In the genomic region with DNA sequence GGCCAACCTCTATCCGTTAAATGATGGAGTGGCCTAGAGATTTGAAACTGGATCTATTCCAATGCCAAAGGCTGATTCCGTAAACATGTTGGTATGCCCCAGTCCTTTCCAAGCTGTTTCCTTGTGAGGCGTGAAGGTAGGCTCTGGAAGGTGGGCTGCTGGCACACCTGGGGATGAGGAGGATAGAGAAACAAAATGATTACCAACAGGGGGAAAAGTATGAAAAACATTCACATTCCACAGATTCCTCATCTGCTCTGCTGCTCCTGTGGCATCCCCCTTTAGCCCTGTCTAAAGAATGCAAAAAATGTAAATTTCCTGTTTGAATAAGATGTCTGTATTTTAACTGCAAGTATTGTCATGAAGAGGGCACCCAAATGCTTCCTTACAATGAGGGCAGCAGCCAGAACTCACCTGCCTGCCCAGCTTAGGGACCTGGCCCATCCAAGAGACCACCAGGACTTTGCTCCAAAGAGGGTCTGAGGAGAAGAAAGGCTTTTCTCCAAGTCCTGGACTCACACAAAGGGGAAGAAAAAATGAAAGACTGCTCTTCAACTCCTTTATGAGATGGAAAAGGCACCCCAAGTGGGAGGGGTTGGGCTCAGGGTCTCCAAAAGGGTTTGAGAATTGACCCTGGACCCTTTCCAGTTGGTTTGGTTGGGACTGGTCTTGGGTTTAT, we compare ENCODE assay signal across 2 cellular contexts.
TF ChIP-seq lines count a peak whose summit lies in the region.

No MANE protein-coding gene starts in this region.

TF ChIP-seq in IMR-90, 13 proteins besides CTCF, POLR2A, EP300 and RAD21:
- no peak for TF ChIP-seq CEBPB (IDR thresholded peaks at IDR 0.05; ENCODE audit: low read depth, low read length)
- TF ChIP-seq FOS (IDR thresholded peaks at IDR 0.05; ENCODE audit: low read depth, low read length) = no peak
- TF ChIP-seq NFE2L2 (IDR thresholded peaks at IDR 0.05; ENCODE audit: low read depth, low read length) = no peak
- no peak for TF ChIP-seq MXI1 (IDR thresholded peaks at IDR 0.05; ENCODE audit: borderline replicate concordance, low read depth, low read length)
- TF ChIP-seq MAFK (IDR thresholded peaks at IDR 0.05; ENCODE audit: low read depth, low read length) = no peak
- TF ChIP-seq MAZ (IDR thresholded peaks at IDR 0.05; ENCODE audit: borderline replicate concordance, low read depth, low read length) = no peak
- TF ChIP-seq, protein P1, sequence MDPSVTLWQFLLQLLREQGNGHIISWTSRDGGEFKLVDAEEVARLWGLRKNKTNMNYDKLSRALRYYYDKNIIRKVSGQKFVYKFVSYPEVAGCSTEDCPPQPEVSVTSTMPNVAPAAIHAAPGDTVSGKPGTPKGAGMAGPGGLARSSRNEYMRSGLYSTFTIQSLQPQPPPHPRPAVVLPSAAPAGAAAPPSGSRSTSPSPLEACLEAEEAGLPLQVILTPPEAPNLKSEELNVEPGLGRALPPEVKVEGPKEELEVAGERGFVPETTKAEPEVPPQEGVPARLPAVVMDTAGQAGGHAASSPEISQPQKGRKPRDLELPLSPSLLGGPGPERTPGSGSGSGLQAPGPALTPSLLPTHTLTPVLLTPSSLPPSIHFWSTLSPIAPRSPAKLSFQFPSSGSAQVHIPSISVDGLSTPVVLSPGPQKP (IDR thresholded peaks at IDR 0.05; ENCODE audit: borderline replicate concordance, low read depth, low read length) = no peak
- TF ChIP-seq, protein P2, sequence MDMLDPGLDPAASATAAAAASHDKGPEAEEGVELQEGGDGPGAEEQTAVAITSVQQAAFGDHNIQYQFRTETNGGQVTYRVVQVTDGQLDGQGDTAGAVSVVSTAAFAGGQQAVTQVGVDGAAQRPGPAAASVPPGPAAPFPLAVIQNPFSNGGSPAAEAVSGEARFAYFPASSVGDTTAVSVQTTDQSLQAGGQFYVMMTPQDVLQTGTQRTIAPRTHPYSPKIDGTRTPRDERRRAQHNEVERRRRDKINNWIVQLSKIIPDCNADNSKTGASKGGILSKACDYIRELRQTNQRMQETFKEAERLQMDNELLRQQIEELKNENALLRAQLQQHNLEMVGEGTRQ (IDR thresholded peaks at IDR 0.05; ENCODE audit: low read depth, low read length) = no peak
- TF ChIP-seq BHLHE40 (IDR thresholded peaks at IDR 0.05; ENCODE audit: low read depth, low read length) = no peak

TF ChIP-seq in H1, 55 proteins besides CTCF, POLR2A, EP300 and RAD21:
- TF ChIP-seq TCF12 (IDR thresholded peaks at IDR 0.05; ENCODE audit: low read depth, low read length) (peak; percentile 98), SRF (IDR thresholded peaks at IDR 0.05; ENCODE audit: low read depth, low read length) (peak; percentile 62), JUN (IDR thresholded peaks at IDR 0.05; ENCODE audit: low read depth, low read length) (no peak), CREB1 (IDR thresholded peaks at IDR 0.05) (0 out of 2 replicates have a peak, but pooled peaks have one; percentile 12), CTBP2 (IDR thresholded peaks at IDR 0.05; ENCODE audit: borderline replicate concordance, insufficient read depth, insufficient read length, low read length) (no peak), CHD2 (IDR thresholded peaks at IDR 0.05; ENCODE audit: low read length) (peak; percentile 38; the same call in 1 of the 2 replicates), RXRA (IDR thresholded peaks at IDR 0.05; ENCODE audit: insufficient read depth, low read depth, low read length) (no peak), YY1 (IDR thresholded peaks at IDR 0.05; ENCODE audit: low read depth, low read length) (peak; percentile 59), GTF2F1 (IDR thresholded peaks at IDR 0.05; ENCODE audit: borderline replicate concordance, low read depth, low read length) (0 out of 2 replicates have a peak, but pooled peaks have one; percentile 56), HDAC2 (IDR thresholded peaks at IDR 0.05; ENCODE audit: borderline replicate concordance in 1 of 2, low read depth in 2 of 2, low read length in 2 of 2) (peak; percentile 53 to 54; a peak in 2 of 4 replicates), SIRT6 (IDR thresholded peaks at IDR 0.05; ENCODE audit: low read length) (no peak), SIN3A (conservative IDR thresholded peaks at IDR 0.05 in 1 of 2, IDR thresholded peaks at IDR 0.05 in 1 of 2; ENCODE audit: low read depth in 1 of 2, low read length in 2 of 2) (0 out of 4 replicates have a peak, but pooled peaks have one; percentile 6 to 28), FOSL1 (IDR thresholded peaks at IDR 0.05; ENCODE audit: insufficient read depth, low read depth, low read length) (no peak), TAF1 (IDR thresholded peaks at IDR 0.05; ENCODE audit: low read depth, low read length) (peak; percentile 1; the same call in 1 of the 2 replicates), ASH2L (IDR thresholded peaks at IDR 0.05; ENCODE audit: low read length) (peak; percentile 51), SP1 (IDR thresholded peaks at IDR 0.05; ENCODE audit: low read depth, low read length) (peak; percentile 80; the same call in 1 of the 2 replicates), NANOG (IDR thresholded peaks at IDR 0.05; ENCODE audit: insufficient read depth, low read depth, low read length, poor library complexity, severe bottlenecking) (peak; percentile 84), NRF1 (IDR thresholded peaks at IDR 0.05; ENCODE audit: low read depth, low read length) (no peak), POU5F1 (IDR thresholded peaks at IDR 0.05; ENCODE audit: low read depth, low read length) (peak; percentile 85), KDM1A (IDR thresholded peaks at IDR 0.05; ENCODE audit: borderline replicate concordance, low read length) (0 out of 2 replicates have a peak, but pooled peaks have one; percentile 67), TEAD4 (IDR thresholded peaks at IDR 0.05; ENCODE audit: low read depth, low read length) (peak; percentile 98), EGR1 (IDR thresholded peaks at IDR 0.05; ENCODE audit: borderline replicate concordance, low read depth, low read length) (peak; percentile 41)
- TF ChIP-seq, protein P3, sequence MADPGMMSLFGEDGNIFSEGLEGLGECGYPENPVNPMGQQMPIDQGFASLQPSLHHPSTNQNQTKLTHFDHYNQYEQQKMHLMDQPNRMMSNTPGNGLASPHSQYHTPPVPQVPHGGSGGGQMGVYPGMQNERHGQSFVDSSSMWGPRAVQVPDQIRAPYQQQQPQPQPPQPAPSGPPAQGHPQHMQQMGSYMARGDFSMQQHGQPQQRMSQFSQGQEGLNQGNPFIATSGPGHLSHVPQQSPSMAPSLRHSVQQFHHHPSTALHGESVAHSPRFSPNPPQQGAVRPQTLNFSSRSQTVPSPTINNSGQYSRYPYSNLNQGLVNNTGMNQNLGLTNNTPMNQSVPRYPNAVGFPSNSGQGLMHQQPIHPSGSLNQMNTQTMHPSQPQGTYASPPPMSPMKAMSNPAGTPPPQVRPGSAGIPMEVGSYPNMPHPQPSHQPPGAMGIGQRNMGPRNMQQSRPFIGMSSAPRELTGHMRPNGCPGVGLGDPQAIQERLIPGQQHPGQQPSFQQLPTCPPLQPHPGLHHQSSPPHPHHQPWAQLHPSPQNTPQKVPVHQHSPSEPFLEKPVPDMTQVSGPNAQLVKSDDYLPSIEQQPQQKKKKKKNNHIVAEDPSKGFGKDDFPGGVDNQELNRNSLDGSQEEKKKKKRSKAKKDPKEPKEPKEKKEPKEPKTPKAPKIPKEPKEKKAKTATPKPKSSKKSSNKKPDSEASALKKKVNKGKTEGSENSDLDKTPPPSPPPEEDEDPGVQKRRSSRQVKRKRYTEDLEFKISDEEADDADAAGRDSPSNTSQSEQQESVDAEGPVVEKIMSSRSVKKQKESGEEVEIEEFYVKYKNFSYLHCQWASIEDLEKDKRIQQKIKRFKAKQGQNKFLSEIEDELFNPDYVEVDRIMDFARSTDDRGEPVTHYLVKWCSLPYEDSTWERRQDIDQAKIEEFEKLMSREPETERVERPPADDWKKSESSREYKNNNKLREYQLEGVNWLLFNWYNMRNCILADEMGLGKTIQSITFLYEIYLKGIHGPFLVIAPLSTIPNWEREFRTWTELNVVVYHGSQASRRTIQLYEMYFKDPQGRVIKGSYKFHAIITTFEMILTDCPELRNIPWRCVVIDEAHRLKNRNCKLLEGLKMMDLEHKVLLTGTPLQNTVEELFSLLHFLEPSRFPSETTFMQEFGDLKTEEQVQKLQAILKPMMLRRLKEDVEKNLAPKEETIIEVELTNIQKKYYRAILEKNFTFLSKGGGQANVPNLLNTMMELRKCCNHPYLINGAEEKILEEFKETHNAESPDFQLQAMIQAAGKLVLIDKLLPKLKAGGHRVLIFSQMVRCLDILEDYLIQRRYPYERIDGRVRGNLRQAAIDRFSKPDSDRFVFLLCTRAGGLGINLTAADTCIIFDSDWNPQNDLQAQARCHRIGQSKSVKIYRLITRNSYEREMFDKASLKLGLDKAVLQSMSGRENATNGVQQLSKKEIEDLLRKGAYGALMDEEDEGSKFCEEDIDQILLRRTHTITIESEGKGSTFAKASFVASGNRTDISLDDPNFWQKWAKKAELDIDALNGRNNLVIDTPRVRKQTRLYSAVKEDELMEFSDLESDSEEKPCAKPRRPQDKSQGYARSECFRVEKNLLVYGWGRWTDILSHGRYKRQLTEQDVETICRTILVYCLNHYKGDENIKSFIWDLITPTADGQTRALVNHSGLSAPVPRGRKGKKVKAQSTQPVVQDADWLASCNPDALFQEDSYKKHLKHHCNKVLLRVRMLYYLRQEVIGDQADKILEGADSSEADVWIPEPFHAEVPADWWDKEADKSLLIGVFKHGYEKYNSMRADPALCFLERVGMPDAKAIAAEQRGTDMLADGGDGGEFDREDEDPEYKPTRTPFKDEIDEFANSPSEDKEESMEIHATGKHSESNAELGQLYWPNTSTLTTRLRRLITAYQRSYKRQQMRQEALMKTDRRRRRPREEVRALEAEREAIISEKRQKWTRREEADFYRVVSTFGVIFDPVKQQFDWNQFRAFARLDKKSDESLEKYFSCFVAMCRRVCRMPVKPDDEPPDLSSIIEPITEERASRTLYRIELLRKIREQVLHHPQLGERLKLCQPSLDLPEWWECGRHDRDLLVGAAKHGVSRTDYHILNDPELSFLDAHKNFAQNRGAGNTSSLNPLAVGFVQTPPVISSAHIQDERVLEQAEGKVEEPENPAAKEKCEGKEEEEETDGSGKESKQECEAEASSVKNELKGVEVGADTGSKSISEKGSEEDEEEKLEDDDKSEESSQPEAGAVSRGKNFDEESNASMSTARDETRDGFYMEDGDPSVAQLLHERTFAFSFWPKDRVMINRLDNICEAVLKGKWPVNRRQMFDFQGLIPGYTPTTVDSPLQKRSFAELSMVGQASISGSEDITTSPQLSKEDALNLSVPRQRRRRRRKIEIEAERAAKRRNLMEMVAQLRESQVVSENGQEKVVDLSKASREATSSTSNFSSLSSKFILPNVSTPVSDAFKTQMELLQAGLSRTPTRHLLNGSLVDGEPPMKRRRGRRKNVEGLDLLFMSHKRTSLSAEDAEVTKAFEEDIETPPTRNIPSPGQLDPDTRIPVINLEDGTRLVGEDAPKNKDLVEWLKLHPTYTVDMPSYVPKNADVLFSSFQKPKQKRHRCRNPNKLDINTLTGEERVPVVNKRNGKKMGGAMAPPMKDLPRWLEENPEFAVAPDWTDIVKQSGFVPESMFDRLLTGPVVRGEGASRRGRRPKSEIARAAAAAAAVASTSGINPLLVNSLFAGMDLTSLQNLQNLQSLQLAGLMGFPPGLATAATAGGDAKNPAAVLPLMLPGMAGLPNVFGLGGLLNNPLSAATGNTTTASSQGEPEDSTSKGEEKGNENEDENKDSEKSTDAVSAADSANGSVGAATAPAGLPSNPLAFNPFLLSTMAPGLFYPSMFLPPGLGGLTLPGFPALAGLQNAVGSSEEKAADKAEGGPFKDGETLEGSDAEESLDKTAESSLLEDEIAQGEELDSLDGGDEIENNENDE (IDR thresholded peaks at IDR 0.05; ENCODE audit: insufficient replicate concordance, low read length) = peak; percentile 91
- TF ChIP-seq, protein P2 (IDR thresholded peaks at IDR 0.05; ENCODE audit: low read length) = no peak
